Comparison of ENCODE assay signal across 2 cellular contexts in genomic region chr1:61968869-61969268, GRCh38.
TF ChIP-seq lines count a peak whose summit lies in the region.

No MANE protein-coding gene starts in this region.

TF ChIP-seq in K562, 482 proteins besides CTCF, POLR2A, EP300 and RAD21:
- TF ChIP-seq RBM25 (IDR thresholded peaks at IDR 0.05; ENCODE audit: low read depth, low read length, severe bottlenecking), result peak; percentile 74
- no peak for TF ChIP-seq VEZF1 (CRISPR knock-in tag; IDR thresholded peaks at IDR 0.05)
- TF ChIP-seq ZNF146 (CRISPR knock-in tag; IDR thresholded peaks at IDR 0.05; ENCODE audit: unreplicated experiment), result peak; percentile 79

TF ChIP-seq in H1, 55 proteins besides CTCF, POLR2A, EP300 and RAD21:
- TF ChIP-seq KDM1A (IDR thresholded peaks at IDR 0.05; ENCODE audit: borderline replicate concordance, low read length) (peak; percentile 79; the same call in 1 of the 2 replicates), MAFK (IDR thresholded peaks at IDR 0.05; ENCODE audit: low read depth, low read length) (no peak), POLR2AphosphoS5 (IDR thresholded peaks at IDR 0.05; ENCODE audit: low read depth, low read length) (no peak), EZH2 (IDR thresholded peaks at IDR 0.05; ENCODE audit: low read depth, low read length, severe bottlenecking) (no peak)
